ENCODE assay signal across 21 cellular contexts in the genomic region with DNA sequence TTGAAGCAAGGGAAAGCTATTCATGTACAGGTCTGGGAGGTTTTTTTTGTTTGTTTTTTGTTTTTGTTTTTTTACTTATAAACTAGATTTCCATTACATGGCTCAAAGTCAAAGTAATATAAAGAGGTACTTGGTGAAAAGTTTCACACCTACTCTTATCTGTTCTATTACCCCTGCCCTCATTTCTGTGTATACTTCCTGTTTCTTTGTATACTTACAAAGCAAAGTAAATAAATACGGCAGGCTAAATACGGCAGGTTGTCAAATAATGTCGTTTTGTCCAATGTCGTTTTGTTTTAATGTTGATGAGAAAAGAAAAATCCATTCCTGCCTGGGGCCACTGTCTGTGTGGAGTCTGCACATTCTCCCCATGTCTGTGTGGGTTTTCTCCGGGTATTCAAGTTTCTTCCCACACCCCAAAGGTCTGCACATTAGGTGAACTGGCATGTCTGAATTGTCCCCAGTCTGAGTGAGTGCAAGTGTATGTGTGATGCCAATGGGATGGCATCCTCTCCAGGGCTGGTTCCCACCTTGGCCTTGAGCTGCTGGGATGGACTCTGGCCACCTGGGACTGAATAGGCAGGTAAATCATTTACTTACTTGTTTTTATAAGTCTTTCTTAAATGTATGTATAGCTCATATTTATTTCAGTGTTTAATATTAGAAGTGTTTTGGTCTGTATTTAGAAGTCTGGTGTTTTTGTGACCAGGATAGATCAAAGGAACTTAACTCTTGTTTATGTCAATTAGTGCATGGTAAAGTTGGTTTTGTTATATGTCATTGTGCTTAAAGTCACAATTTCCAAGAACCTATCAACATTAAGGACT. TPM values are rescaled to one million over a fixed set of nuclear protein-coding genes. Genes with fewer than 3 reads are reported as not detected.
DNase-seq lines count a peak whose midpoint lies in the region; ATAC-seq and TF ChIP-seq lines count a peak whose summit lies in the region.
"Had no signal": no experiment of that assay in that cellular context is flagged by ENCODE, and none has a peak within 500 bp of the region (broad histone marks: within the 10 kb centered on the region; RNA-seq: fewer than 3 reads in every experiment).

No MANE protein-coding gene starts in this region.

- no peaks in the 10 kb centered on the region for H3K27me3 Mint-ChIP-seq in activated T-helper 17 cell treated with anti-CD3 and anti-CD28 coated beads, Interleukin-2, amount 50 U/mL, for 72 hours
- H3K27me3 Mint-ChIP-seq: activated B cell treated with CpG ODN at 0.5 μM for 24 hours; activated naive CD8-positive, alpha-beta T cell treated with anti-CD3 and anti-CD28 coated beads, Interleukin-2, amount 10 ng/mL, durations not matched to agents 7 days and 5 days; activated T-cell treated with anti-CD3 and anti-CD28 coated beads, Interleukin-2, amount 50 U/mL, for 24 hours had no signal

- no peak overlapping the region for H3K4me3 Mint-ChIP-seq in activated T-helper 17 cell treated with anti-CD3 and anti-CD28 coated beads, Interleukin-2, amount 50 U/mL, for 72 hours
- H3K4me3 Mint-ChIP-seq in stimulated activated effector memory CD8-positive, alpha-beta T cell treated with anti-CD3 and anti-CD28 coated beads, Interleukin-12 subunit alpha, Interleukin-12 subunit beta, amount 100 ng/mL, for 72 hours, result no peak overlapping the region
- H3K4me3 Mint-ChIP-seq: activated B cell treated with CpG ODN at 0.5 μM for 24 hours; activated naive CD8-positive, alpha-beta T cell treated with anti-CD3 and anti-CD28 coated beads, Interleukin-2, amount 10 ng/mL, durations not matched to agents 7 days and 5 days; activated T-cell treated with anti-CD3 and anti-CD28 coated beads, Interleukin-2, amount 50 U/mL, for 24 hours had no signal

- peak overlapping the region; percentile 45 for H3K27ac Mint-ChIP-seq in activated T-helper 17 cell treated with anti-CD3 and anti-CD28 coated beads, Interleukin-2, amount 50 U/mL, for 72 hours
- peak overlapping the region; percentile 15 for H3K27ac Mint-ChIP-seq in stimulated activated effector memory CD8-positive, alpha-beta T cell treated with anti-CD3 and anti-CD28 coated beads, Interleukin-12 subunit alpha, Interleukin-12 subunit beta, amount 100 ng/mL, for 72 hours
- H3K27ac Mint-ChIP-seq: activated B cell treated with CpG ODN at 0.5 μM for 24 hours; activated naive CD8-positive, alpha-beta T cell treated with anti-CD3 and anti-CD28 coated beads, Interleukin-2, amount 10 ng/mL, durations not matched to agents 7 days and 5 days; activated T-cell treated with anti-CD3 and anti-CD28 coated beads, Interleukin-2, amount 50 U/mL, for 24 hours had no signal

- ATAC-seq in activated T-helper 17 cell treated with anti-CD3 and anti-CD28 coated beads, Interleukin-2, amount 50 U/mL, for 72 hours (replicated peaks), result no peak
- peak; percentile 98 for ATAC-seq in mucosa of descending colon
- no peak for ATAC-seq in stimulated activated effector memory CD8-positive, alpha-beta T cell treated with anti-CD3 and anti-CD28 coated beads, Interleukin-12 subunit alpha, Interleukin-12 subunit beta, amount 100 ng/mL, for 72 hours
- no peak for ATAC-seq in GM18867 (IDR thresholded peaks at IDR 0.05; ENCODE audit: unreplicated experiment)
- ATAC-seq in GM19467 (IDR thresholded peaks at IDR 0.05; ENCODE audit: unreplicated experiment), result no peak
- ATAC-seq: HCT116, left ventricle myocardium superior had no signal

- intact Hi-C loops in mucosa of descending colon (cut with DNase I, micrococcal nuclease), result no loop called here

- no peaks in the 10 kb centered on the region for H3K9me3 Mint-ChIP-seq in activated T-helper 17 cell treated with anti-CD3 and anti-CD28 coated beads, Interleukin-2, amount 50 U/mL, for 72 hours
- no peaks in the 10 kb centered on the region for H3K9me3 Mint-ChIP-seq in stimulated activated effector memory CD8-positive, alpha-beta T cell treated with anti-CD3 and anti-CD28 coated beads, Interleukin-12 subunit alpha, Interleukin-12 subunit beta, amount 100 ng/mL, for 72 hours
- H3K9me3 Mint-ChIP-seq: activated B cell treated with CpG ODN at 0.5 μM for 24 hours; activated naive CD8-positive, alpha-beta T cell treated with anti-CD3 and anti-CD28 coated beads, Interleukin-2, amount 10 ng/mL, durations not matched to agents 7 days and 5 days; activated T-cell treated with anti-CD3 and anti-CD28 coated beads, Interleukin-2, amount 50 U/mL, for 24 hours had no signal

- H3K4me3 ChIP-seq in mucosa of descending colon, result no peak overlapping the region

- peaks cover 19% of the 10 kb centered on the region for H3K4me1 Mint-ChIP-seq in activated T-helper 17 cell treated with anti-CD3 and anti-CD28 coated beads, Interleukin-2, amount 50 U/mL, for 72 hours
- peaks cover 31% of the 10 kb centered on the region for H3K4me1 Mint-ChIP-seq in stimulated activated effector memory CD8-positive, alpha-beta T cell treated with anti-CD3 and anti-CD28 coated beads, Interleukin-12 subunit alpha, Interleukin-12 subunit beta, amount 100 ng/mL, for 72 hours

- H3K36me3 Mint-ChIP-seq in activated T-helper 17 cell treated with anti-CD3 and anti-CD28 coated beads, Interleukin-2, amount 50 U/mL, for 72 hours (ENCODE audit: low read depth), result peaks cover 92% of the 10 kb centered on the region
- H3K36me3 Mint-ChIP-seq in stimulated activated effector memory CD8-positive, alpha-beta T cell treated with anti-CD3 and anti-CD28 coated beads, Interleukin-12 subunit alpha, Interleukin-12 subunit beta, amount 100 ng/mL, for 72 hours, result peaks cover 37% of the 10 kb centered on the region

- H3K9me3 ChIP-seq in mucosa of descending colon, result no peaks in the 10 kb centered on the region

- H3K36me3 ChIP-seq in mucosa of descending colon (ENCODE audit: low read depth), result no peaks in the 10 kb centered on the region

- no peak for TF ChIP-seq CTCF in mucosa of descending colon (IDR thresholded peaks at IDR 0.05)

- H3K4me1 ChIP-seq in mucosa of descending colon (ENCODE audit: low read depth), result peaks cover 7% of the 10 kb centered on the region

- peak; percentile 66 for DNase-seq in HT-29 (ENCODE audit: low spot score)
- peak in 2 of 3 donors; percentile 59 to 62 for DNase-seq in mucosa of descending colon
- DNase-seq in stimulated activated effector memory CD8-positive, alpha-beta T cell treated with anti-CD3 and anti-CD28 coated beads, Interleukin-12 subunit alpha, Interleukin-12 subunit beta, amount 100 ng/mL, for 72 hours (ENCODE audit: low spot score in 2 of 2), result no peak
- no peak for DNase-seq in DMS 273 (lab: John Stamatoyannopoulos, UW; ENCODE audit: unreplicated experiment)
- DNase-seq: activated B cell treated with CpG ODN at 0.5 μM for 24 hours; activated naive CD8-positive, alpha-beta T cell treated with anti-CD3 and anti-CD28 coated beads, Interleukin-2, amount 10 ng/mL, durations not matched to agents 7 days and 5 days; activated T-cell treated with anti-CD3 and anti-CD28 coated beads, Interleukin-2, amount 50 U/mL, for 24 hours; COR-L47; cortex of kidney; head of caudate nucleus; left ventricle myocardium superior; midbrain; NCI-H1105 treated with DMSO at 0.1 percent for 48 hours; NCI-H510A; stimulated activated CD4-positive, alpha-beta T cell treated with anti-CD3 and anti-CD28 coated beads, Interleukin-15, amount 100 ng/mL, for 24 hours had no signal

RNA-seq across cellular contexts. Expression of a gene that starts 13.4 kb away (rescaled TPM):
- 20.9 and 28.2 TPM in 2 replicates for total RNA-seq in HT-29 (2014; rRNA removed; shearing (Covaris generic))
- total RNA-seq in activated T-helper 17 cell treated with anti-CD3 and anti-CD28 coated beads, Interleukin-2, amount 50 U/mL, for 72 hours, result 100 to 1,000 TPM in 1 of 2 donors, 10 to 100 TPM in 1; 59.5 to 152 TPM
- total RNA-seq in mucosa of descending colon, result 10 to 100 TPM; 38.9 to 47.0 (median 42.5) TPM

RNA-seq across cellular contexts. Expression of a gene that starts 50.7 kb away (rescaled TPM):
- not detected in 2 replicates for total RNA-seq in HT-29 (2014; rRNA removed; shearing (Covaris generic))
- not detected for total RNA-seq in activated T-helper 17 cell treated with anti-CD3 and anti-CD28 coated beads, Interleukin-2, amount 50 U/mL, for 72 hours
- total RNA-seq in mucosa of descending colon, result 1,000 to 10,000 TPM in 1 of 3 donors, 100 to 1,000 TPM in 1, 10 to 100 TPM in 1; 53.1 to 3,506 (median 391) TPM
- total RNA-seq: activated B cell treated with CpG ODN at 0.5 μM for 24 hours; T-helper 2 cell treated with Interferon-gamma antibody and Interleukin-4, amounts not matched to agents 100 ng/mL and 5 ng/mL, for 36 hours had no signal

RNA-seq across cellular contexts. Expression of a gene that starts 58.1 kb away (rescaled TPM):
- total RNA-seq in HT-29 (2014; rRNA removed; shearing (Covaris generic)), result not detected in 2 replicates
- under 1 TPM in 1 of 2 donors, not detected in 1; 0.08 TPM for total RNA-seq in activated T-helper 17 cell treated with anti-CD3 and anti-CD28 coated beads, Interleukin-2, amount 50 U/mL, for 72 hours
- not detected for total RNA-seq in mucosa of descending colon
- total RNA-seq: activated B cell treated with CpG ODN at 0.5 μM for 24 hours; activated naive CD8-positive, alpha-beta T cell treated with anti-CD3 and anti-CD28 coated beads, Interleukin-2, amount 10 ng/mL, durations not matched to agents 7 days and 5 days; left ventricle myocardium superior; SK-MEL-5; T-helper 2 cell treated with Interferon-gamma antibody and Interleukin-4, amounts not matched to agents 100 ng/mL and 5 ng/mL, for 36 hours had no signal

Comparison
In these comparisons a context has a peak if more than half of its experiments do, and no peak if none do; other contexts are left out.
1. DNase-seq: peak in HT-29 (single experiment) and mucosa of descending colon (2 of 3); none in stimulated activated effector memory CD8-positive, alpha-beta T cell treated with anti-CD3 and anti-CD28 coated beads, Interleukin-12 subunit alpha, Interleukin-12 subunit beta, amount 100 ng/mL, for 72 hours (0 of 2) and DMS 273 (single experiment).
2. RNA of a gene that starts 50.7 kb away (total RNA-seq): 53.1 to 3,506 TPM in mucosa of descending colon; not detected in activated T-helper 17 cell treated with anti-CD3 and anti-CD28 coated beads, Interleukin-2, amount 50 U/mL, for 72 hours and not detected in HT-29; every median in the first group is over 10 times any median in the second.